In the genomic region with DNA sequence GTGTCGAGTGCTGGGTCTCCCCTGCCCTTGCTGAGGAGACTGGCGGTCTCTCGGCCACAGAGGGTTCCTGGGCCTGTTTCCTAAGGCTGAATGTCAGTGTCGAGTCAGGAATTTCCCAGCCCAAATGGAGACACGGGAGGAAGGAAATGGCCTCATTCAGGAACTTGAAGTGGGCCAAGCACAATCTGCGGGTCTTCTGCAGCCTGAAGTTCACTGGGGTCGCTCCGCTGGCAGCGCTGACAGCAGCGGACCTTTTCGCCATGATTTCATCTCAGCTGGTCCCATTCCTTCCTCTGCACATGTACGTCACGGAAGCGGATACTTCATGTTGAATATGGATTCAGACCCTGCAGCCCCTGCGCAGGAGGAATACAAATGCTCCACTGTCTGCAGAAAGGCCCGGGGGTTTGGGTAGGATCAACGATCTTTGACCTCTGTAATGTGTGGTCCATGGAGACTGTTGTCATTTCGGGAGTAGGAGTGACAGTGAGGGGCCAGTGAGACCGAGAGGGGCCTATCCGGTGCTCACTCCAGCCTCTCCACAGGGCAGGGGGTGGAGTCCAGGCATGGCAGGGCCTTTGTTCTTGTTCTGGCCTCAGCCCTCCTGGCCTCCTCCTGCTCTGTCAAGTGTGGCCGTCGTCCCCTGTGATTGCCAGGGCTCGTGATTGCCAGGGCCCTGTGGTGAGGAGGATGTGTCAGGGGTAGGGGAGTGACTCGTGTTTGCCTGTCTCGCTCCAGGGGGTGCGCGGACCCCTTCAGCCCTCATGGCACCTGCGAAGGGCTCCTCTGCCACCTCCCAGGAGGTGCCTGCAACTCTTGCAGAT, we compare ENCODE assay signal across 16 cellular contexts.
A peak's percentile ranks its signal among the peaks of the same experiment; 100 is the strongest.
DNase-seq lines count a peak whose midpoint lies in the region; ATAC-seq, FAIRE-seq and TF ChIP-seq lines count a peak whose summit lies in the region.
"Had no signal": no experiment of that assay in that cellular context is flagged by ENCODE, and none has a peak within 500 bp of the region (broad histone marks: within the 10 kb centered on the region; RNA-seq: fewer than 3 reads in every experiment).

No MANE protein-coding gene starts in this region.

- peak; percentile 24 for DNase-seq in H9
- peak; percentile 8 to 59 (median 17) for DNase-seq in adrenal gland
- peak; percentile 43 for DNase-seq in kidney
- peak; percentile 55 for DNase-seq in osteoblast (ENCODE audit: insufficient read length, low spot score, missing footprints)
- DNase-seq in AG08395 (ENCODE audit: low spot score), result no peak
- DNase-seq in small intestine, result no peak
- DNase-seq in NCI-H226, result no peak
- DNase-seq: activated B cell treated with CpG ODN at 0.5 μM for 24 hours; activated CD8-positive, alpha-beta memory T cell treated with anti-CD3 and anti-CD28 coated beads, Interleukin-2, amount 50 U/mL, for 48 hours; activated naive CD8-positive, alpha-beta T cell treated with anti-CD3 and anti-CD28 coated beads for 36 hours; caudate nucleus; foreskin melanocyte; Karpas-422; stimulated activated CD4-positive, alpha-beta T cell treated with anti-CD3 and anti-CD28 coated beads, Interleukin-1b, Interleukin-23, amount 100 ng/mL, for 48 hours had no signal

- no peak overlapping the region for H3K27ac ChIP-seq in H9 (ENCODE audit: insufficient read length, low read depth, low read length)
- peak overlapping the region in 1 of 5 donors; percentile 55 for H3K27ac ChIP-seq in adrenal gland
- peak overlapping the region in 1 of 2 donors; percentile 63 for H3K27ac ChIP-seq in kidney (ENCODE audit: low read depth in 2 of 2, low read length in 2 of 2)
- no peak overlapping the region for H3K27ac ChIP-seq in osteoblast (ENCODE audit: low read depth, low read length)
- peak overlapping the region in 1 of 2 donors; percentile 18 for H3K27ac ChIP-seq in small intestine (ENCODE audit: low read depth in 1 of 2, low read length in 1 of 2)

- H3K79me2 ChIP-seq in H9 (ENCODE audit: insufficient read depth, low read length) (no peaks in the 10 kb centered on the region), osteoblast (ENCODE audit: insufficient read depth, low read length) (no peaks in the 10 kb centered on the region)

- H3K27ac Mint-ChIP-seq in H9, result peak overlapping the region in 2 of 3 experiments; percentile 25 to 31; a peak in 1 of 7 replicates
- H3K27ac Mint-ChIP-seq: activated B cell treated with CpG ODN at 0.5 μM for 24 hours; activated naive CD8-positive, alpha-beta T cell treated with anti-CD3 and anti-CD28 coated beads for 36 hours; B cell had no signal

- no CpG with 5 or more reads among the region's 28 CpGs for WGBS in H9 (ENCODE audit: extremely low coverage, insufficient read length, low lambda C conversion rate)
- WGBS in adrenal gland, 4 donors, result 80 to 92% (median 87%) methylated on average over 10 to 28 of the region's 28 CpGs
- 82 to 90% (median 89%) methylated on average over 28 of the region's 28 CpGs for WGBS in small intestine, 3 donors

- H3K36me3 Mint-ChIP-seq in H9 (ENCODE audit: insufficient read depth in 1 of 3, low read depth in 3 of 3), result peaks cover 9 to 12% (median 10%) of the 10 kb centered on the region in 3 experiments; a peak in 6 of 7 replicates

- no peak overlapping the region for H3K4me2 ChIP-seq in H9 (ENCODE audit: insufficient read depth, insufficient read length, low read length)
- no peak overlapping the region for H3K4me2 ChIP-seq in osteoblast (ENCODE audit: insufficient read depth, low read length)

- H2BK15ac ChIP-seq in H9 (ENCODE audit: low read depth, low read length), result no peak overlapping the region

- no peak overlapping the region for H2BK5ac ChIP-seq in H9 (ENCODE audit: insufficient read length, low read length)

- H3K4me1 ChIP-seq in H9 (ENCODE audit: insufficient read depth, low read length) (no peaks in the 10 kb centered on the region), adrenal gland (replicated peaks in 1 of 2) (no peaks in the 10 kb centered on the region), kidney (ENCODE audit: control insufficient read depth in 1 of 2, insufficient read depth in 1 of 2, low read depth in 1 of 2, low read length in 2 of 2) (no peaks in the 10 kb centered on the region), osteoblast (ENCODE audit: insufficient read depth, low read length) (no peaks in the 10 kb centered on the region), small intestine (ENCODE audit: control insufficient read depth in 2 of 2, insufficient read depth in 1 of 2, low read depth in 1 of 2, low read length in 1 of 2) (no peaks in the 10 kb centered on the region)

- H4K8ac ChIP-seq in H9 (replicated peaks; ENCODE audit: insufficient read length, low read depth, low read length), result no peak overlapping the region

- intact Hi-C loops in adrenal gland (cut with DNase I) (no loop called here), kidney (cut with DNase I) (no loop called here)

- H3K4me3 ChIP-seq in adrenal gland (no peak overlapping the region), kidney (ENCODE audit: low read length in 2 of 2) (no peak overlapping the region), osteoblast (ENCODE audit: insufficient read depth, low read length) (no peak overlapping the region), small intestine (ENCODE audit: low read depth in 1 of 2, low read length in 2 of 2) (no peak overlapping the region)

- H3K9ac ChIP-seq in H9 (ENCODE audit: extremely low read depth, insufficient read length, low read length), result no peak overlapping the region
- H3K9ac ChIP-seq in kidney (ENCODE audit: low read length in 2 of 2), result no peak overlapping the region

- H3K4me1 Mint-ChIP-seq in H9, result 0 out of 4 replicates have a peak, but pooled peaks cover 0 to 3% of the 10 kb centered on the region in 2 experiments
- H3K4me1 Mint-ChIP-seq: activated naive CD8-positive, alpha-beta T cell treated with anti-CD3 and anti-CD28 coated beads for 36 hours had no signal

- H3K9me3 ChIP-seq in H9 (ENCODE audit: control insufficient read depth, low read depth, low read length) (peaks cover 9% of the 10 kb centered on the region), adrenal gland (replicated peaks in 1 of 3) (no peaks in the 10 kb centered on the region), kidney (ENCODE audit: control insufficient read depth in 1 of 2, low read length in 2 of 2) (no peaks in the 10 kb centered on the region), osteoblast (ENCODE audit: low read depth, low read length) (no peaks in the 10 kb centered on the region), small intestine (ENCODE audit: control insufficient read depth, low read depth) (no peaks in the 10 kb centered on the region)

- no peak for ATAC-seq in HG03108 (IDR thresholded peaks at IDR 0.05; ENCODE audit: unreplicated experiment)

- no peak overlapping the region for H3K18ac ChIP-seq in H9 (ENCODE audit: insufficient read length, low read depth, low read length)

- no peak overlapping the region for H2AK5ac ChIP-seq in H9 (ENCODE audit: insufficient read length, low read length)

- no peak overlapping the region for H3K4ac ChIP-seq in H9 (ENCODE audit: low read depth, low read length)

- H3K56ac ChIP-seq in H9 (ENCODE audit: insufficient read length, low read depth, low read length), result no peak overlapping the region

- H2BK20ac ChIP-seq in H9 (ENCODE audit: low read depth, low read length, poor library complexity, severe bottlenecking), result no peak overlapping the region

- no peaks in the 10 kb centered on the region for H3K79me1 ChIP-seq in H9 (ENCODE audit: insufficient read depth, low read depth, low read length, poor library complexity, severe bottlenecking)

- H3K14ac ChIP-seq in H9 (ENCODE audit: insufficient read depth, low read length), result peak overlapping the region; percentile 57; the same call in 1 of the 2 replicates

- H3K36me3 ChIP-seq in adrenal gland (replicated peaks in 1 of 2), result no peaks in the 10 kb centered on the region
- H3K36me3 ChIP-seq in kidney (ENCODE audit: control insufficient read depth in 1 of 2, insufficient read depth in 2 of 2, low read length in 2 of 2), result peaks cover 0 to 3% of the 10 kb centered on the region in 2 donors
- H3K36me3 ChIP-seq in osteoblast (ENCODE audit: insufficient read depth, low read length), result no peaks in the 10 kb centered on the region
- H3K36me3 ChIP-seq in small intestine (ENCODE audit: control insufficient read depth in 2 of 2, insufficient read depth in 2 of 2, low read length in 2 of 2), result no peaks in the 10 kb centered on the region

- TF ChIP-seq POLR2A in adrenal gland (IDR thresholded peaks at IDR 0.05), result no peak

- peaks cover 3% of the 10 kb centered on the region for H3K23me2 ChIP-seq in H9 (ENCODE audit: insufficient read length, low read depth, low read length, poor library complexity, severe bottlenecking)

- peaks cover 6 to 10% of the 10 kb centered on the region in 2 experiments for H3K9me3 Mint-ChIP-seq in H9
- H3K9me3 Mint-ChIP-seq: activated B cell treated with CpG ODN at 0.5 μM for 24 hours; activated naive CD8-positive, alpha-beta T cell treated with anti-CD3 and anti-CD28 coated beads for 36 hours had no signal

- H4K20me1 ChIP-seq in H9 (ENCODE audit: control insufficient read depth, insufficient read depth, insufficient read length), result peaks cover 3% of the 10 kb centered on the region
- no peaks in the 10 kb centered on the region for H4K20me1 ChIP-seq in osteoblast (ENCODE audit: insufficient read depth, low read length)

- no peak overlapping the region for H4K91ac ChIP-seq in H9 (ENCODE audit: insufficient read length, low read depth, low read length)

- no peak overlapping the region for H3K23ac ChIP-seq in H9 (ENCODE audit: insufficient read length, low read depth, low read length)

- no peak overlapping the region for H2AFZ ChIP-seq in H9 (ENCODE audit: low read length)
- no peak overlapping the region for H2AFZ ChIP-seq in osteoblast (ENCODE audit: low read length)

- H3T11ph ChIP-seq in H9 (ENCODE audit: low read length), result no peak overlapping the region

- FAIRE-seq in kidney (lab: Jason Lieb, UNC) (no peak), small intestine (lab: Jason Lieb, UNC) (no peak)

- H3K4me3 Mint-ChIP-seq in H9, result no peak overlapping the region; a peak in 1 of 5 replicates
- H3K4me3 Mint-ChIP-seq: activated B cell treated with CpG ODN at 0.5 μM for 24 hours; activated naive CD8-positive, alpha-beta T cell treated with anti-CD3 and anti-CD28 coated beads for 36 hours; B cell had no signal

- no peak overlapping the region for H2BK120ac ChIP-seq in H9 (ENCODE audit: low read depth, low read length, poor library complexity, severe bottlenecking)

- H3K27me3 ChIP-seq in H9 (ENCODE audit: insufficient read depth, low read length) (no peaks in the 10 kb centered on the region), adrenal gland (no peaks in the 10 kb centered on the region), osteoblast (ENCODE audit: insufficient read depth, low read length) (no peaks in the 10 kb centered on the region), small intestine (ENCODE audit: control insufficient read depth in 2 of 2, insufficient read depth in 2 of 2, low read length in 2 of 2) (no peaks in the 10 kb centered on the region)

- H3K27me3 Mint-ChIP-seq in H9 (ENCODE audit: low read depth), result peaks cover 2% of the 10 kb centered on the region
- H3K27me3 Mint-ChIP-seq: activated B cell treated with CpG ODN at 0.5 μM for 24 hours; activated naive CD8-positive, alpha-beta T cell treated with anti-CD3 and anti-CD28 coated beads for 36 hours; B cell had no signal

- no peak overlapping the region for H4K5ac ChIP-seq in H9 (ENCODE audit: insufficient read length, low read depth, low read length)

- TF ChIP-seq CTCF in H9 (conservative IDR thresholded peaks at IDR 0.05), result no peak
- no peak for TF ChIP-seq CTCF in adrenal gland (IDR thresholded peaks at IDR 0.05)
- TF ChIP-seq CTCF in kidney (IDR thresholded peaks at IDR 0.05; ENCODE audit: borderline replicate concordance, extremely low read depth, insufficient read depth), result no peak
- no peak for TF ChIP-seq CTCF in osteoblast (IDR thresholded peaks at IDR 0.05; ENCODE audit: extremely low read depth, low read depth, low read length)

- no peak overlapping the region for H2BK12ac ChIP-seq in H9 (ENCODE audit: insufficient read length, low read depth, low read length)

Comparison
In these comparisons a context has a peak if more than half of its experiments do, and no peak if none do; other contexts are left out.
1. DNase-seq: peak in H9 (single experiment), adrenal gland (7 of 7), kidney (single experiment) and osteoblast (single experiment); none in AG08395 (single experiment), small intestine (single experiment) and NCI-H226 (single experiment).